Comparison of ENCODE assay signal across 8 cellular contexts in the genomic region with DNA sequence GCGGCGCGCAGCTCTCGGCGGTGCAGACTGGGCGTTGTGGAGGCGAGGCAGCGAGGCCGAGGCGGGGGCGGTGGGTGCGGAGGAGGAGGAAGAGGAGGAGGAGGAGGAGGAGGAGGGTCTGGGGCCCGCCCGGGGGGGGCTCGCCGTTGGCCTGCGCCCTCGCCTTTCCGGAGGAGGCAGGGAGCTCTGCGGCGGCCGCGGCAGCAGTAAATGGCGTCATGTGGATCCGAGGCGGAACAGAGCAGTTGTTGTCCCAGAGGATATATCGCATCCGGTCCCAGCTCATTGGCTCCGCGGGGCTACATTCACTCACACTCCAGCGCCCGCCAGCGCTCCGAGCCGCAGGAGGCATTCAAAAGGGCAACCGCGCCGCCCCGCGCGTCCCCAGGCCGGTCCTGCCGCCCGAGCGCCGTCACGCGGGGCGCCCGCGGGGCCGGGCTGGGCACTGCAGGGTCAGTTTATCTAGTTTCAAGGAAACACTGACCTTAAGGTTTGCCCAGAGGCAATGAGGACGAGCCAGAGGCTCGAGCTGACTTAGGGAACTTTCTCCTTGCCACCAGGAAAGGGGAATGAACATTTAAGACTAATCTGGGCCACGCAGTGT. TPM values are rescaled to one million over a fixed set of nuclear protein-coding genes. Genes with fewer than 3 reads are reported as not detected.
DNase-seq lines count a peak whose midpoint lies in the region; ATAC-seq lines count a peak whose summit lies in the region.

A gene with protein sequence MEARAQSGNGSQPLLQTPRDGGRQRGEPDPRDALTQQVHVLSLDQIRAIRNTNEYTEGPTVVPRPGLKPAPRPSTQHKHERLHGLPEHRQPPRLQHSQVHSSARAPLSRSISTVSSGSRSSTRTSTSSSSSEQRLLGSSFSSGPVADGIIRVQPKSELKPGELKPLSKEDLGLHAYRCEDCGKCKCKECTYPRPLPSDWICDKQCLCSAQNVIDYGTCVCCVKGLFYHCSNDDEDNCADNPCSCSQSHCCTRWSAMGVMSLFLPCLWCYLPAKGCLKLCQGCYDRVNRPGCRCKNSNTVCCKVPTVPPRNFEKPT (minus strand): TSS at position 29 of the 604 bp plus-strand sequence. CDS start 3,421 bp downstream, outside the sequence.

- no peaks in the 10 kb centered on the region for H3K9me3 ChIP-seq in adipocyte (ENCODE audit: control insufficient read depth, low read length)

- DNase-seq in DMS153 treated with DMSO at 0.1 percent for 48 hours (lab: John Stamatoyannopoulos, UW; ENCODE audit: unreplicated experiment) (peak; percentile 90), HK-2 (ENCODE audit: unreplicated experiment) (peak; percentile 89), NOMO-1 treated with DMSO at 0.1 percent for 48 hours (lab: John Stamatoyannopoulos, UW; ENCODE audit: unreplicated experiment) (peak; percentile 75), adipocyte (ENCODE audit: low read depth) (peak; percentile 98), Right ventricle myocardium inferior (ENCODE audit: missing footprints) (peak; percentile 96), non-pigmented ciliary epithelial cell (ENCODE audit: low read depth) (peak; percentile 84), NCI-H2029 (lab: John Stamatoyannopoulos, UW) (no peak)

- peak; percentile 51 for ATAC-seq in GM21381 (IDR thresholded peaks at IDR 0.05; ENCODE audit: unreplicated experiment)
- peak; percentile 88 for ATAC-seq in Right ventricle myocardium inferior

- peaks cover 27% of the 10 kb centered on the region for H3K4me1 ChIP-seq in adipocyte (ENCODE audit: control insufficient read depth, insufficient read depth, low read length)

- H3K36me3 ChIP-seq in adipocyte (ENCODE audit: control insufficient read depth, insufficient read depth, low read length, severe bottlenecking): peaks cover 11% of the 10 kb centered on the region

- H3K4me3 ChIP-seq in adipocyte (ENCODE audit: low read length): peak within 1 kb of the TSS; percentile 91

- H3K27me3 ChIP-seq in adipocyte (replicated peaks; ENCODE audit: control insufficient read depth, insufficient read depth, low read length): no peaks in the 10 kb centered on the region

- peak within 1 kb of the TSS; percentile 95 for H3K9ac ChIP-seq in adipocyte (ENCODE audit: low read length)

- intact Hi-C loops in Right ventricle myocardium inferior (cut with DNase I): loop anchor here (1.0 to 10.0 kb wide), 8 partner anchors 104 to 936 kb away; a partner anchor contains a TSS

RNA-seq across cellular contexts. Expression of the gene that starts here (rescaled TPM):
- 40.0 TPM for total RNA-seq in Right ventricle myocardium inferior
